In the genomic region with DNA sequence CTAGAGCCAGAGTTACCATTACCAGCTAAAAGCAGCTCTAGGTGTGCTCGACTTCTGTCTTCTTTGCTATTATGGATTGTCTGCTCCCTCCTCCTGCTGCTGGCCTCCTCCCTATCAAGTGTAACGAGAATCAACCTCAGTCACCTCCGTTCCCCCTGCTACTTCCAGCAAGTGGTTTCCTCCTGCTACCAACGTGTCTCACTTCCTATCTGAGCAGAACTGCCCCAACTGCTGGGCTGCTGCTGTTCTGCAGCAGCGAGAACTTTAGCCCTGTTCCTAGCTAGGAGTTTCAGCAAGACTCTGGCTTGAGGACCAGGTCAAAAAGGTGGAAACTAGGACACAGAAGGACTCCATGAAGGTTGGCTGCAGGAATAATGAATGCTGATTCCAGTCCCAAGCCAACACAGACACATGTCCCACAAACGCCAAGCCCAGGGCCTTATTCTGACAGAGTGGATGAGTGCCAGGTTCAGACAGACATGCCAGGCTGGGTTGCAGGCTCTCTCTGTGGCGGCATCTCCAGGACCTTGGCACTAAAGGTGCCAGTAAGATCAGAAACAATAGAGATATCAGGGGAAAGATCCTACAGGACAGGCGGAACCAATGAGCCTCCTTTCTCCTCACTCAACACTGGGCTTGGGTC, we compare ENCODE assay signal across 8 cellular contexts. TPM values are rescaled to one million over a fixed set of nuclear protein-coding genes. Genes with fewer than 3 reads are reported as not detected.
A peak's percentile ranks its signal among the peaks of the same experiment; 100 is the strongest.
DNase-seq lines count a peak whose midpoint lies in the region; ATAC-seq and TF ChIP-seq lines count a peak whose summit lies in the region.

No MANE protein-coding gene starts in this region.

- no peak overlapping the region for H3K4me3 ChIP-seq in left lung

- peak; percentile 54 for DNase-seq in activated CD4-positive, alpha-beta T cell treated with anti-CD3 and anti-CD28 coated beads for 48 hours
- DNase-seq in islet precursor cell = peak; percentile 47
- no peak for DNase-seq in HK-2 (ENCODE audit: unreplicated experiment)
- DNase-seq in left lung = no peak
- no peak for DNase-seq in NCI-H1694 treated with DMSO at 0.1 percent for 48 hours (lab: John Stamatoyannopoulos, UW)
- DNase-seq in NCI-H1436 (lab: John Stamatoyannopoulos, UW) = no peak

- H3K27ac ChIP-seq in left lung = peak overlapping the region in 1 of 2 donors; percentile 69

- H3K4me1 ChIP-seq in left lung = peaks cover 26 to 68% of the 10 kb centered on the region in 2 donors

- peaks cover 0 to 5% of the 10 kb centered on the region in 2 donors for H3K36me3 ChIP-seq in left lung

- intact Hi-C loops in left lung (cut with DNase I) = no loop called here

- H3K27me3 ChIP-seq in left lung = no peaks in the 10 kb centered on the region

- no peaks in the 10 kb centered on the region for H3K9me3 ChIP-seq in left lung

- no peak for TF ChIP-seq CTCF in left lung (IDR thresholded peaks at IDR 0.05)

- peak; percentile 39 for ATAC-seq in GM18861 (IDR thresholded peaks at IDR 0.05; ENCODE audit: unreplicated experiment)
- peak; percentile 51 for ATAC-seq in HG03097 (IDR thresholded peaks at IDR 0.05; ENCODE audit: low FRiP score, unreplicated experiment)
- ATAC-seq in left lung = no peak

RNA-seq across cellular contexts. Expression of a gene that starts 46.9 kb away (rescaled TPM):
- total RNA-seq in left lung = 10 to 100 TPM; 40.8 to 56.1 TPM

Comparison
In these comparisons a context has a peak if more than half of its experiments do, and no peak if none do; other contexts are left out.
1. DNase-seq: peak in activated CD4-positive, alpha-beta T cell treated with anti-CD3 and anti-CD28 coated beads for 48 hours (single experiment) and islet precursor cell (single experiment); none in HK-2 (single experiment), left lung (0 of 2), NCI-H1694 treated with DMSO at 0.1 percent for 48 hours (single experiment) and NCI-H1436 (single experiment).